In genomic region chr11:121958978-121959340, GRCh38 we compare ENCODE assay signal across 12 cellular contexts.
"Had no signal": no experiment of that assay in that cellular context is flagged by ENCODE, and none has a peak within 500 bp of the region (broad histone marks: within the 10 kb centered on the region; RNA-seq: fewer than 3 reads in every experiment).

No MANE protein-coding gene starts in this region.

- H3K36me3 ChIP-seq: sigmoid colon had no signal

- H3K27me3 ChIP-seq: sigmoid colon had no signal

- DNase-seq: activated CD4-positive, alpha-beta T cell treated with anti-CD3 and anti-CD28 coated beads for 4 hours; activated naive CD4-positive, alpha-beta T cell treated with Interleukin-2 at 50 U/mL for 16 hours; activated naive CD8-positive, alpha-beta T cell treated with anti-CD3 and anti-CD28 coated beads, Interleukin-2, amount 50 U/mL, for 24 hours; central memory CD4-positive, alpha-beta T cell; effector memory CD8-positive, alpha-beta T cell; left colon; nephron progenitor cell; psoas muscle; sigmoid colon; stimulated activated CD4-positive, alpha-beta T cell treated with anti-CD3 and anti-CD28 coated beads, Interleukin-4, amount 100 ng/mL, for 1 hour; stimulated activated naive CD8-positive, alpha-beta T cell treated with anti-CD3 and anti-CD28 coated beads, Interleukin-15, amount 100 ng/mL, for 72 hours; T-helper 1 cell had no signal

- H3K4me1 ChIP-seq: sigmoid colon had no signal

- H3K27ac ChIP-seq: psoas muscle, sigmoid colon had no signal

- H3K4me3 ChIP-seq: psoas muscle, sigmoid colon had no signal

- H3K9me3 ChIP-seq: psoas muscle, sigmoid colon had no signal

- ATAC-seq: activated naive CD8-positive, alpha-beta T cell treated with anti-CD3 and anti-CD28 coated beads, Interleukin-2, amount 50 U/mL, for 24 hours; effector memory CD8-positive, alpha-beta T cell; left colon; psoas muscle; stimulated activated naive CD8-positive, alpha-beta T cell treated with anti-CD3 and anti-CD28 coated beads, Interleukin-15, amount 100 ng/mL, for 72 hours had no signal
